Comparison of ENCODE assay signal across 13 cellular contexts in genomic region chr21:42088658-42089057, GRCh38. TPM values are rescaled to one million over a fixed set of nuclear protein-coding genes. Genes with fewer than 3 reads are reported as not detected.
DNase-seq lines count a peak whose midpoint lies in the region; ATAC-seq lines count a peak whose summit lies in the region.
"Had no signal": no experiment of that assay in that cellular context is flagged by ENCODE, and none has a peak within 500 bp of the region (broad histone marks: within the 10 kb centered on the region; RNA-seq: fewer than 3 reads in every experiment).

No MANE protein-coding gene starts in this region.

- H3K9ac ChIP-seq in BLaER1: no peak overlapping the region

- no peaks in the 10 kb centered on the region for H3K27me3 ChIP-seq in BLaER1
- no peaks in the 10 kb centered on the region for H3K27me3 ChIP-seq in CD4-positive, CD25-positive, alpha-beta regulatory T cell (ENCODE audit: control insufficient read depth, insufficient read depth, low read length)
- H3K27me3 ChIP-seq: BE2C had no signal

- no peak for ATAC-seq in CD4-positive, CD25-positive, alpha-beta regulatory T cell (ENCODE audit: low read depth in 2 of 2)
- ATAC-seq in T-cell (replicated peaks in 1 of 4) (no peak), GM18498 (IDR thresholded peaks at IDR 0.05; ENCODE audit: unreplicated experiment) (no peak)
- ATAC-seq in naive thymus-derived CD8-positive, alpha-beta T cell: no peak
- ATAC-seq: GM12878, GM23338 had no signal

- CTCF ChIA-PET in T-cell (lab: Charles Lee): no interaction called here

- H3K4me3 ChIP-seq in BLaER1: no peak overlapping the region
- H3K4me3 ChIP-seq in CD4-positive, CD25-positive, alpha-beta regulatory T cell (ENCODE audit: low read depth, low read length): no peak overlapping the region
- H3K4me3 ChIP-seq: GM12878, GM23338 had no signal

- H3K27ac Mint-ChIP-seq in CD4-positive, CD25-positive, alpha-beta regulatory T cell: peak overlapping the region in 2 of 3 donors; percentile 75 to 81
- H3K27ac Mint-ChIP-seq in T-cell: peak overlapping the region; percentile 4 to 60
- H3K27ac Mint-ChIP-seq in naive thymus-derived CD8-positive, alpha-beta T cell: peak overlapping the region in 8 of 10 donors; percentile 27 to 92 (median 87)
- H3K27ac Mint-ChIP-seq: GM23338 had no signal

- no peaks in the 10 kb centered on the region for H3K36me3 Mint-ChIP-seq in CD4-positive, CD25-positive, alpha-beta regulatory T cell
- H3K36me3 Mint-ChIP-seq in T-cell: no peaks in the 10 kb centered on the region
- H3K36me3 Mint-ChIP-seq in naive thymus-derived CD8-positive, alpha-beta T cell: no peaks in the 10 kb centered on the region

- H3K27ac ChIP-seq in BLaER1: no peak overlapping the region
- no peak overlapping the region for H3K27ac ChIP-seq in CD4-positive, CD25-positive, alpha-beta regulatory T cell (ENCODE audit: insufficient read depth, low read length, poor library complexity, severe bottlenecking)

- POLR2A ChIA-PET in T-cell (lab: Charles Lee): interaction anchor here in 1 of 2 donors (0.6 kb wide), 1 partner anchor 23 kb away, joined by 5 read pairs; no protein-coding TSS in a partner anchor
- POLR2A ChIA-PET in naive thymus-derived CD8-positive, alpha-beta T cell (lab: Charles Lee): interaction anchor here (1.9 kb wide), 1 partner anchor 26 kb away, joined by 6 read pairs; no protein-coding TSS in a partner anchor

- no peaks in the 10 kb centered on the region for H3K9me3 ChIP-seq in BLaER1
- H3K9me3 ChIP-seq in CD4-positive, CD25-positive, alpha-beta regulatory T cell (ENCODE audit: control insufficient read depth in 2 of 2, low read length in 2 of 2): no peaks in the 10 kb centered on the region
- H3K9me3 ChIP-seq: BE2C had no signal

- H3K4me3 Mint-ChIP-seq in CD4-positive, CD25-positive, alpha-beta regulatory T cell: peak overlapping the region in 1 of 4 donors; percentile 57
- H3K4me3 Mint-ChIP-seq in T-cell: peak overlapping the region in 1 of 3 donors; percentile 71
- H3K4me3 Mint-ChIP-seq in naive thymus-derived CD8-positive, alpha-beta T cell: peak overlapping the region in 7 of 10 donors; percentile 7 to 81 (median 55)
- H3K4me3 Mint-ChIP-seq: GM23338 had no signal

- H3K9me3 Mint-ChIP-seq in CD4-positive, CD25-positive, alpha-beta regulatory T cell: no peaks in the 10 kb centered on the region
- H3K9me3 Mint-ChIP-seq in T-cell: no peaks in the 10 kb centered on the region
- H3K9me3 Mint-ChIP-seq in naive thymus-derived CD8-positive, alpha-beta T cell: no peaks in the 10 kb centered on the region

- peaks cover 4% of the 10 kb centered on the region for H3K27me3 Mint-ChIP-seq in CD4-positive, CD25-positive, alpha-beta regulatory T cell
- peaks cover 0 to 6% of the 10 kb centered on the region in 2 donors for H3K27me3 Mint-ChIP-seq in T-cell
- H3K27me3 Mint-ChIP-seq in naive thymus-derived CD8-positive, alpha-beta T cell: peaks cover 0 to 7% (median 0%) of the 10 kb centered on the region in 5 donors

- peak overlapping the region; percentile 48 for H3K4me2 ChIP-seq in BLaER1
- H3K4me2 ChIP-seq: GM23338 had no signal

- no peaks in the 10 kb centered on the region for H4K20me1 ChIP-seq in BLaER1

- H3K36me3 ChIP-seq in BLaER1: no peaks in the 10 kb centered on the region
- H3K36me3 ChIP-seq in CD4-positive, CD25-positive, alpha-beta regulatory T cell (ENCODE audit: control insufficient read depth, insufficient read depth, low read length): no peaks in the 10 kb centered on the region
- H3K36me3 ChIP-seq: BE2C had no signal

- DNase-seq in CD4-positive, CD25-positive, alpha-beta regulatory T cell: no peak
- DNase-seq in T-cell: no peak
- DNase-seq in naive thymus-derived CD8-positive, alpha-beta T cell: no peak
- no peak for DNase-seq in SHP77 (lab: John Stamatoyannopoulos, UW)
- DNase-seq in stimulated activated CD4-positive, alpha-beta T cell treated with anti-CD3 and anti-CD28 coated beads, Interleukin-2, amount 100 ng/mL, for 48 hours: no peak
- DNase-seq: BE2C, DMS79, H7 had no signal

- peaks cover 29% of the 10 kb centered on the region for H3K4me1 ChIP-seq in BLaER1
- peaks cover 9% of the 10 kb centered on the region for H3K4me1 ChIP-seq in CD4-positive, CD25-positive, alpha-beta regulatory T cell (ENCODE audit: control insufficient read depth, insufficient read depth, low read length, poor library complexity, severe bottlenecking)
- H3K4me1 ChIP-seq: BE2C had no signal

- peaks cover 0 to 29% (median 4%) of the 10 kb centered on the region in 4 donors for H3K4me1 Mint-ChIP-seq in CD4-positive, CD25-positive, alpha-beta regulatory T cell
- peaks cover 12 to 28% (median 16%) of the 10 kb centered on the region in 3 donors for H3K4me1 Mint-ChIP-seq in T-cell
- H3K4me1 Mint-ChIP-seq in naive thymus-derived CD8-positive, alpha-beta T cell: peaks cover 13 to 28% (median 15%) of the 10 kb centered on the region in 4 donors

RNA-seq across cellular contexts. Expression of gene UMODL1, which starts 17.5 kb away (rescaled TPM):
- total RNA-seq in CD4-positive, CD25-positive, alpha-beta regulatory T cell: 0.35 TPM
- polyA plus RNA-seq in CD4-positive, CD25-positive, alpha-beta regulatory T cell: under 1 TPM in 3 of 4 donors, not detected in 1; 0.05 to 0.10 (median 0.05) TPM
- under 1 TPM; 0.16 to 0.99 (median 0.82) TPM for total RNA-seq in T-cell
- total RNA-seq in naive thymus-derived CD8-positive, alpha-beta T cell: 1 to 10 TPM; 2.7 to 3.1 TPM
- polyA plus RNA-seq in naive thymus-derived CD8-positive, alpha-beta T cell: under 1 TPM; 0.03 to 0.07 (median 0.06) TPM
- total RNA-seq: G401, GM23338 had no signal
- polyA plus RNA-seq: GM23338 had no signal

Comparison
In these comparisons a context has a peak if more than half of its experiments do, and no peak if none do; other contexts are left out.
1. H3K27ac Mint-ChIP-seq: peak in every context shown above with its lines; median percentile 87 in naive thymus-derived CD8-positive, alpha-beta T cell; 78 in CD4-positive, CD25-positive, alpha-beta regulatory T cell; 32 in T-cell.